Comparison of ENCODE assay signal across 21 cellular contexts in the genomic region with DNA sequence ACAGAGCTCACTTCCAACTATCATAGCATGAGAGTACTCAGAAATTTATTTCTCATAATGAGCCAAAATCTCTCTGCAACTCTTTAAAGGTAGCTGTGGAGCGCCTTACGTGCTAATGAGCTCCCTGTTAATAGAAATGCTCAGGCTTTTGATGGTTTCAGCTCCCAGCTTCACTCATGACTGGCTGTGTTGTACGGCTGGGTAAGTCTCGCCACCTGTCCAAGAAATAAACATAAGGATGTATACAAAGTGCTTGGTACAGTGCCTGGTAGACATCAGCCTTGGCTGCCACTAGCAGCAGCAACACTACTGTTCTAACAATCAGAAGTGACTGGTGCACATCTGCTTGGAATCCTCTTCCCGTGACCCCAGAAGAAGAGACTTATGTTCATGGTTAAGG.
"Had no signal": no experiment of that assay in that cellular context is flagged by ENCODE, and none has a peak within 500 bp of the region (broad histone marks: within the 10 kb centered on the region; RNA-seq: fewer than 3 reads in every experiment).

No MANE protein-coding gene starts in this region.

- H3K4me3 ChIP-seq: dorsolateral prefrontal cortex, lung, prostate gland, right atrium auricular region, smooth muscle cell, stomach, testis, tibial artery, upper lobe of left lung had no signal

- H3K27me3 ChIP-seq: dorsolateral prefrontal cortex, right atrium auricular region, stomach, testis, tibial artery, upper lobe of left lung had no signal

- H3K4me3 Mint-ChIP-seq: memory B cell; naive thymus-derived CD8-positive, alpha-beta T cell; nephron progenitor cell had no signal

- DNase-seq: dorsolateral prefrontal cortex; effector CD4-positive, alpha-beta T cell; head of caudate nucleus; naive thymus-derived CD8-positive, alpha-beta T cell; nephron progenitor cell; nucleus accumbens; stimulated activated CD4-positive, alpha-beta T cell treated with anti-CD3 and anti-CD28 coated beads, Interleukin-12 subunit alpha, Interleukin-12 subunit beta, amount 100 ng/mL, for 4 hours; stimulated activated CD4-positive, alpha-beta T cell treated with anti-CD3 and anti-CD28 coated beads, Interleukin-1b, Interleukin-23, amount 100 ng/mL, for 48 hours; stimulated activated CD4-positive, alpha-beta T cell treated with anti-CD3 and anti-CD28 coated beads, Interleukin-4, amount 100 ng/mL, for 1 hour; stimulated activated CD8-positive, alpha-beta memory T cell treated with anti-CD3 and anti-CD28 coated beads, Interleukin-4, amount 100 ng/mL, for 48 hours; stimulated activated naive CD4-positive, alpha-beta T cell; stomach; testis; tibial artery; upper lobe of left lung had no signal

- ATAC-seq: naive thymus-derived CD8-positive, alpha-beta T cell; sciatic nerve had no signal

- H3K36me3 Mint-ChIP-seq: memory B cell; naive thymus-derived CD8-positive, alpha-beta T cell had no signal

- H3K4me1 Mint-ChIP-seq: naive thymus-derived CD8-positive, alpha-beta T cell had no signal

- H3K36me3 ChIP-seq: prostate gland, right atrium auricular region, stomach, tibial artery, upper lobe of left lung had no signal

- H3K27ac ChIP-seq: prostate gland, right atrium auricular region, stomach, testis, tibial artery, upper lobe of left lung had no signal

- H3K4me2 ChIP-seq: smooth muscle cell had no signal

- H3K27ac Mint-ChIP-seq: memory B cell; naive thymus-derived CD8-positive, alpha-beta T cell; nephron progenitor cell had no signal

- H3K4me1 ChIP-seq: prostate gland, right atrium auricular region, tibial artery, upper lobe of left lung had no signal
